Comparison of ENCODE assay signal across 10 cellular contexts in the genomic region with DNA sequence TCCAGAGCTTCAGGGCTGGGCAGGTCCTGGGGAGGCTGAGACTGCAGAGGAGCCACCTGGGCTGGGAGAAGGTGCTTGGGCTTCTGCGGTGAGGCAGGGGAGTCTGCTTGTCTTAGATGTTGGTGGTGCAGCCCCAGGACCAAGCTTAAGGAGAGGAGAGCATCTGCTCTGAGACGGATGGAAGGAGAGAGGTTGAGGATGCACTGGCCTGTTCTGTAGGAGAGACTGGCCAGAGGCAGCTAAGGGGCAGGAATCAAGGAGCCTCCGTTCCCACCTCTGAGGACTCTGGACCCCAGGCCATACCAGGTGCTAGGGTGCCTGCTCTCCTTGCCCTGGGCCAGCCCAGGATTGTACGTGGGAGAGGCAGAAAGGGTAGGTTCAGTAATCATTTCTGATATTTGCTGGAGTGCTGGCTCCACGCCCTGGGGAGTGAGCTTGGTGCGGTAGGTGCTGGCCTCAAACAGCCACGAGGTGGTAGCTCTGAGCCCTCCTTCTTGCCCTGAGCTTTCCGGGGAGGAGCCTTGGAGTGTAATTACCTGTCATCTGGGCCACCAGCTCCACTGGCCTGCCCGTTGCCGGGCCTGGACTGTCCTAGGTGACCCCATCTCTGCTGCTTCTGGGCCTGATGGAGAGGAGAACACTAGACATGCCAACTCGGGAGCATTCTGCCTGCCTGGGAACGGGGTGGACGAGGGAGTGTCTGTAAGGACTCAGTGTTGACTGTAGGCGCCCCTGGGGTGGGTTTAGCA. TPM values are rescaled to one million over a fixed set of nuclear protein-coding genes. Genes with fewer than 3 reads are reported as not detected.
DNase-seq lines count a peak whose midpoint lies in the region; ATAC-seq, FAIRE-seq and TF ChIP-seq lines count a peak whose summit lies in the region.
"Had no signal": no experiment of that assay in that cellular context is flagged by ENCODE, and none has a peak within 500 bp of the region (broad histone marks: within the 10 kb centered on the region; RNA-seq: fewer than 3 reads in every experiment).

No MANE protein-coding gene starts in this region.

- no peaks in the 10 kb centered on the region for H3K36me3 Mint-ChIP-seq in activated CD4-positive, alpha-beta memory T cell treated with anti-CD3 and anti-CD28 coated beads for 36 hours
- no peaks in the 10 kb centered on the region for H3K36me3 Mint-ChIP-seq in natural killer cell
- no peaks in the 10 kb centered on the region for H3K36me3 Mint-ChIP-seq in activated T-helper 1 cell treated with anti-CD3 and anti-CD28 coated beads, Interleukin-12 subunit alpha, Interleukin-12 subunit beta, Interleukin-2, Interleukin-4 antibody, amounts not matched to agents 30 ng/mL and 10 ng/mL and 1 ng/mL, durations not matched to agents 14 hours and 24 hours and 36 hours (ENCODE audit: low read depth)
- H3K36me3 Mint-ChIP-seq: activated naive CD8-positive, alpha-beta T cell had no signal

- no peak overlapping the region for H3K18ac ChIP-seq in mesendoderm (ENCODE audit: low read length)

- H3K9ac ChIP-seq in BLaER1 treated with 17β-estradiol and CSF1 and Interleukin-3, amounts not matched to agents 10 nM and 100 nM: no peak overlapping the region
- H3K9ac ChIP-seq in mesendoderm (ENCODE audit: low read length): no peak overlapping the region

- no peak overlapping the region for H2BK15ac ChIP-seq in mesendoderm (replicated peaks; ENCODE audit: low read depth)

- FAIRE-seq in H54 (lab: Jason Lieb, UNC): no peak

- peaks cover 0 to 5% (median 0%) of the 10 kb centered on the region in 11 experiments; a peak in 4 of 22 replicates for H4K20me1 ChIP-seq in BLaER1 treated with 17β-estradiol and CSF1 and Interleukin-3, amounts not matched to agents 10 nM and 100 nM

- no peaks in the 10 kb centered on the region for H3K9me3 Mint-ChIP-seq in activated CD4-positive, alpha-beta memory T cell treated with anti-CD3 and anti-CD28 coated beads for 36 hours
- H3K9me3 Mint-ChIP-seq in natural killer cell: no peaks in the 10 kb centered on the region
- H3K9me3 Mint-ChIP-seq in activated T-helper 1 cell treated with anti-CD3 and anti-CD28 coated beads, Interleukin-12 subunit alpha, Interleukin-12 subunit beta, Interleukin-2, Interleukin-4 antibody, amounts not matched to agents 30 ng/mL and 10 ng/mL and 1 ng/mL, durations not matched to agents 14 hours and 24 hours and 36 hours: no peaks in the 10 kb centered on the region

- no peaks in the 10 kb centered on the region for H3K27me3 ChIP-seq in BLaER1 treated with 17β-estradiol and CSF1 and Interleukin-3, amounts not matched to agents 10 nM and 100 nM
- no peaks in the 10 kb centered on the region for H3K27me3 ChIP-seq in HL-60 (ENCODE audit: insufficient read depth, poor library complexity, severe bottlenecking)
- no peaks in the 10 kb centered on the region for H3K27me3 ChIP-seq in mesendoderm (ENCODE audit: insufficient read depth, low read length, poor library complexity)

- peak overlapping the region in 7 of 11 experiments; percentile 48 to 70 (median 60); a peak in 8 of 22 replicates for H3K4me2 ChIP-seq in BLaER1 treated with 17β-estradiol and CSF1 and Interleukin-3, amounts not matched to agents 10 nM and 100 nM
- no peak overlapping the region for H3K4me2 ChIP-seq in mesendoderm (ENCODE audit: low read length)

- no peak overlapping the region for H3K4me3 ChIP-seq in BLaER1 treated with 17β-estradiol and CSF1 and Interleukin-3, amounts not matched to agents 10 nM and 100 nM
- no peak overlapping the region for H3K4me3 ChIP-seq in HL-60 (replicated peaks; ENCODE audit: insufficient read depth, low read length)
- no peak overlapping the region for H3K4me3 ChIP-seq in mesendoderm (ENCODE audit: low read length)

- CTCF ChIA-PET in activated CD4-positive, alpha-beta memory T cell treated with anti-CD3 and anti-CD28 coated beads for 36 hours (lab: Charles Lee): interaction anchor here (0.6 to 1.4 kb wide), 4 partner anchors 49 to 165 kb away, joined by 3 to 9 read pairs (median 5); no protein-coding TSS in a partner anchor

- no peak overlapping the region for H4K5ac ChIP-seq in mesendoderm (ENCODE audit: low read length)

- H3K79me2 ChIP-seq in mesendoderm (ENCODE audit: control insufficient read depth, insufficient read depth, low read length): no peaks in the 10 kb centered on the region

- H3K4me3 Mint-ChIP-seq in activated CD4-positive, alpha-beta memory T cell treated with anti-CD3 and anti-CD28 coated beads for 36 hours: no peak overlapping the region
- no peak overlapping the region for H3K4me3 Mint-ChIP-seq in natural killer cell
- no peak overlapping the region for H3K4me3 Mint-ChIP-seq in activated T-helper 1 cell treated with anti-CD3 and anti-CD28 coated beads, Interleukin-12 subunit alpha, Interleukin-12 subunit beta, Interleukin-2, Interleukin-4 antibody, amounts not matched to agents 30 ng/mL and 10 ng/mL and 1 ng/mL, durations not matched to agents 14 hours and 24 hours and 36 hours
- H3K4me3 Mint-ChIP-seq: activated naive CD8-positive, alpha-beta T cell had no signal

- no peaks in the 10 kb centered on the region for H3K9me3 ChIP-seq in BLaER1 treated with 17β-estradiol and CSF1 and Interleukin-3, amounts not matched to agents 10 nM and 100 nM (replicated peaks in 1 of 11)

- WGBS in mesendoderm (ENCODE audit: extremely low coverage, insufficient coverage, low lambda C conversion rate): no CpG with 5 or more reads among the region's 14 CpGs

- peaks cover 16% of the 10 kb centered on the region for H3K27me3 Mint-ChIP-seq in activated CD4-positive, alpha-beta memory T cell treated with anti-CD3 and anti-CD28 coated beads for 36 hours
- H3K27me3 Mint-ChIP-seq in natural killer cell (ENCODE audit: low read depth in 2 of 2): peaks cover 4 to 22% of the 10 kb centered on the region in 2 donors
- peaks cover 12% of the 10 kb centered on the region for H3K27me3 Mint-ChIP-seq in activated T-helper 1 cell treated with anti-CD3 and anti-CD28 coated beads, Interleukin-12 subunit alpha, Interleukin-12 subunit beta, Interleukin-2, Interleukin-4 antibody, amounts not matched to agents 30 ng/mL and 10 ng/mL and 1 ng/mL, durations not matched to agents 14 hours and 24 hours and 36 hours (ENCODE audit: insufficient read depth)

- H2BK5ac ChIP-seq in mesendoderm (ENCODE audit: low read length): no peak overlapping the region

- TF ChIP-seq POLR2A in H54 (IDR thresholded peaks at IDR 0.05; ENCODE audit: low read depth, low read length): no peak

- no peak for ATAC-seq in natural killer cell

- intact Hi-C loops in activated CD4-positive, alpha-beta memory T cell treated with anti-CD3 and anti-CD28 coated beads for 36 hours (cut with micrococcal nuclease): no loop called here
- intact Hi-C loops in natural killer cell (cut with micrococcal nuclease): no loop called here
- intact Hi-C loops in activated T-helper 1 cell treated with anti-CD3 and anti-CD28 coated beads, Interleukin-12 subunit alpha, Interleukin-12 subunit beta, Interleukin-2, Interleukin-4 antibody, amounts not matched to agents 30 ng/mL and 10 ng/mL and 1 ng/mL, durations not matched to agents 14 hours and 24 hours and 36 hours (cut with micrococcal nuclease): no loop called here

- H2AK5ac ChIP-seq in mesendoderm (ENCODE audit: low read length): no peak overlapping the region

- H3K56ac ChIP-seq in mesendoderm (ENCODE audit: low read length): peak overlapping the region; percentile 27

- H3K4me1 Mint-ChIP-seq in activated CD4-positive, alpha-beta memory T cell treated with anti-CD3 and anti-CD28 coated beads for 36 hours (ENCODE audit: low read depth): no peaks in the 10 kb centered on the region
- H3K4me1 Mint-ChIP-seq in natural killer cell: peaks cover 0 to 15% of the 10 kb centered on the region in 2 donors
- H3K4me1 Mint-ChIP-seq in activated T-helper 1 cell treated with anti-CD3 and anti-CD28 coated beads, Interleukin-12 subunit alpha, Interleukin-12 subunit beta, Interleukin-2, Interleukin-4 antibody, amounts not matched to agents 30 ng/mL and 10 ng/mL and 1 ng/mL, durations not matched to agents 14 hours and 24 hours and 36 hours (ENCODE audit: low read depth): no peaks in the 10 kb centered on the region

- no peak overlapping the region for H3K23ac ChIP-seq in mesendoderm (ENCODE audit: low read length)

- DNase-seq in HL-60 (ENCODE audit: low read depth in 1 of 2, low spot score in 1 of 2) (peak in 1 of 2 experiments; percentile 56), mesendoderm (peak; percentile 42), natural killer cell (no peak), H54 (ENCODE audit: insufficient read length, low spot score) (no peak), ecto neural progenitor cell (ENCODE audit: low spot score) (no peak)
- peak; percentile 18 for DNase-seq in activated CD4-positive, alpha-beta memory T cell treated with anti-CD3 and anti-CD28 coated beads for 36 hours
- no peak for DNase-seq in activated T-helper 1 cell treated with anti-CD3 and anti-CD28 coated beads, Interleukin-12 subunit alpha, Interleukin-12 subunit beta, Interleukin-2, Interleukin-4 antibody, amounts not matched to agents 30 ng/mL and 10 ng/mL and 1 ng/mL, durations not matched to agents 14 hours and 24 hours and 36 hours (ENCODE audit: low spot score)
- DNase-seq: stimulated activated CD4-positive, alpha-beta T cell treated with anti-CD3 and anti-CD28 coated beads, Interleukin-4, amount 100 ng/mL, for 24 hours had no signal

- H3K4ac ChIP-seq in mesendoderm (ENCODE audit: low read depth, low read length): no peak overlapping the region

- no peak overlapping the region for H3K27ac ChIP-seq in BLaER1 treated with 17β-estradiol and CSF1 and Interleukin-3, amounts not matched to agents 10 nM and 100 nM
- H3K27ac ChIP-seq in HL-60 (replicated peaks) (no peak overlapping the region), mesendoderm (ENCODE audit: low read depth, low read length) (no peak overlapping the region)

- no peak overlapping the region for H2BK120ac ChIP-seq in mesendoderm (ENCODE audit: low read depth, low read length)

- peaks cover 0 to 33% (median 0%) of the 10 kb centered on the region in 11 experiments; a peak in 7 of 22 replicates for H3K36me3 ChIP-seq in BLaER1 treated with 17β-estradiol and CSF1 and Interleukin-3, amounts not matched to agents 10 nM and 100 nM
- no peaks in the 10 kb centered on the region for H3K36me3 ChIP-seq in mesendoderm (ENCODE audit: control insufficient read depth, insufficient read depth, low read length)

- TF ChIP-seq CTCF in HL-60 (IDR thresholded peaks at IDR 0.05; ENCODE audit: insufficient read depth, low read length) (peak; percentile 12), natural killer cell (IDR thresholded peaks at IDR 0.05) (no peak)

- no peak overlapping the region for H3K27ac Mint-ChIP-seq in activated CD4-positive, alpha-beta memory T cell treated with anti-CD3 and anti-CD28 coated beads for 36 hours
- H3K27ac Mint-ChIP-seq in natural killer cell: peak overlapping the region in 1 of 2 donors; percentile 44
- H3K27ac Mint-ChIP-seq in activated T-helper 1 cell treated with anti-CD3 and anti-CD28 coated beads, Interleukin-12 subunit alpha, Interleukin-12 subunit beta, Interleukin-2, Interleukin-4 antibody, amounts not matched to agents 30 ng/mL and 10 ng/mL and 1 ng/mL, durations not matched to agents 14 hours and 24 hours and 36 hours: no peak overlapping the region
- H3K27ac Mint-ChIP-seq: activated naive CD8-positive, alpha-beta T cell had no signal

- POLR2A ChIA-PET in activated CD4-positive, alpha-beta memory T cell treated with anti-CD3 and anti-CD28 coated beads for 36 hours (lab: Charles Lee): no interaction called here

- no peaks in the 10 kb centered on the region for H3K79me1 ChIP-seq in mesendoderm (ENCODE audit: low read length)

- peaks cover 38 to 93% (median 72%) of the 10 kb centered on the region in 10 experiments for H3K4me1 ChIP-seq in BLaER1 treated with 17β-estradiol and CSF1 and Interleukin-3, amounts not matched to agents 10 nM and 100 nM
- peaks cover 2% of the 10 kb centered on the region for H3K4me1 ChIP-seq in mesendoderm (ENCODE audit: control insufficient read depth, low read depth, low read length)

- no peak overlapping the region for H4K8ac ChIP-seq in mesendoderm (ENCODE audit: low read depth, low read length)

RNA-seq across cellular contexts. Expression of a gene that starts 9.3 kb away (rescaled TPM):
- not detected for total RNA-seq in activated CD4-positive, alpha-beta memory T cell treated with anti-CD3 and anti-CD28 coated beads for 36 hours
- polyA plus RNA-seq in mesendoderm (2013, experiment 1 of 2): not detected
- polyA plus RNA-seq in mesendoderm (2013, experiment 2 of 2): 0.04 TPM
- not detected for total RNA-seq in natural killer cell
- total RNA-seq in activated T-helper 1 cell treated with anti-CD3 and anti-CD28 coated beads, Interleukin-12 subunit alpha, Interleukin-12 subunit beta, Interleukin-2, Interleukin-4 antibody, amounts not matched to agents 30 ng/mL and 10 ng/mL and 1 ng/mL, durations not matched to agents 14 hours and 24 hours and 36 hours: not detected in 2 replicates

RNA-seq across cellular contexts. Expression of a gene that starts 20.1 kb away (rescaled TPM):
- not detected for total RNA-seq in activated CD4-positive, alpha-beta memory T cell treated with anti-CD3 and anti-CD28 coated beads for 36 hours
- polyA plus RNA-seq in mesendoderm (2013, experiment 1 of 2): 0.22 TPM
- 0.20 TPM for polyA plus RNA-seq in mesendoderm (2013, experiment 2 of 2)
- 1 to 10 TPM in 1 of 3 donors, not detected in 2; 1.0 TPM for total RNA-seq in natural killer cell
- total RNA-seq in activated T-helper 1 cell treated with anti-CD3 and anti-CD28 coated beads, Interleukin-12 subunit alpha, Interleukin-12 subunit beta, Interleukin-2, Interleukin-4 antibody, amounts not matched to agents 30 ng/mL and 10 ng/mL and 1 ng/mL, durations not matched to agents 14 hours and 24 hours and 36 hours: not detected in 2 replicates

RNA-seq across cellular contexts. Expression of a gene that starts 38.8 kb away (rescaled TPM):
- total RNA-seq in activated CD4-positive, alpha-beta memory T cell treated with anti-CD3 and anti-CD28 coated beads for 36 hours: not detected
- polyA plus RNA-seq in mesendoderm (2013, experiment 1 of 2): 8.0 TPM
- 8.0 TPM for polyA plus RNA-seq in mesendoderm (2013, experiment 2 of 2)
- total RNA-seq in natural killer cell: not detected
- not detected in 2 replicates for total RNA-seq in activated T-helper 1 cell treated with anti-CD3 and anti-CD28 coated beads, Interleukin-12 subunit alpha, Interleukin-12 subunit beta, Interleukin-2, Interleukin-4 antibody, amounts not matched to agents 30 ng/mL and 10 ng/mL and 1 ng/mL, durations not matched to agents 14 hours and 24 hours and 36 hours

Comparison
In these comparisons a context has a peak if more than half of its experiments do, and no peak if none do; other contexts are left out.
1. DNase-seq: peak in activated CD4-positive, alpha-beta memory T cell treated with anti-CD3 and anti-CD28 coated beads for 36 hours (single experiment) and mesendoderm (single experiment); none in natural killer cell (single experiment), H54 (single experiment), activated T-helper 1 cell treated with anti-CD3 and anti-CD28 coated beads, Interleukin-12 subunit alpha, Interleukin-12 subunit beta, Interleukin-2, Interleukin-4 antibody, amounts not matched to agents 30 ng/mL and 10 ng/mL and 1 ng/mL, durations not matched to agents 14 hours and 24 hours and 36 hours (single experiment) and ecto neural progenitor cell (single experiment).